1 cellular context compared by ENCODE assay signal in genomic region chr5:72320022-72320898, GRCh38.
TF ChIP-seq lines count a peak whose summit lies in the region.

TSS of gene MRPS27 (minus strand) at chr5:72320240. CDS start at chr5:72320221, 19 bp downstream.
TSS of gene PTCD2 (plus strand) at chr5:72320373. CDS start at chr5:72320383, 10 bp downstream.

TF ChIP-seq in K562, 482 proteins besides CTCF, POLR2A, EP300 and RAD21 (continued from another document and continues in another):
- no peak for TF ChIP-seq ARID3B (CRISPR knock-in tag; IDR thresholded peaks at IDR 0.05; ENCODE audit: borderline replicate concordance)
- no peak for TF ChIP-seq ZNF354B (CRISPR knock-in tag; IDR thresholded peaks at IDR 0.05)
- TF ChIP-seq SMARCA4 (IDR thresholded peaks at IDR 0.05), result no peak
- TF ChIP-seq NCOA6 (IDR thresholded peaks at IDR 0.05), result no peak
- TF ChIP-seq HCFC1 (IDR thresholded peaks at IDR 0.05; ENCODE audit: low read depth, low read length), result peak; percentile 75
- no peak for TF ChIP-seq ZNF589 (CRISPR knock-in tag; IDR thresholded peaks at IDR 0.05; ENCODE audit: low read depth)
- peak in 1 of 2 experiments; percentile 65; a peak in 1 of 4 replicates for TF ChIP-seq KDM4B (IDR thresholded peaks at IDR 0.05; ENCODE audit: borderline replicate concordance in 2 of 2, low read depth in 1 of 2)
- TF ChIP-seq TCF7L2 (IDR thresholded peaks at IDR 0.05; ENCODE audit: low read depth, low read length), result peak; percentile 95
- TF ChIP-seq ERF (CRISPR knock-in tag; IDR thresholded peaks at IDR 0.05), result 0 out of 2 replicates have a peak, but pooled peaks have one; percentile 42
- TF ChIP-seq REST (CRISPR knock-in tag; IDR thresholded peaks at IDR 0.05; ENCODE audit: low read depth), result no peak; the same call in 1 of the 2 replicates
- TF ChIP-seq MYNN (IDR thresholded peaks at IDR 0.05), result peak; percentile 57; the same call in 1 of the 2 replicates
- TF ChIP-seq MYNN (CRISPR knock-in tag; IDR thresholded peaks at IDR 0.05), result no peak
- TF ChIP-seq NUFIP1 (IDR thresholded peaks at IDR 0.05; ENCODE audit: partially characterized antibody), result no peak
- TF ChIP-seq MXI1 (IDR thresholded peaks at IDR 0.05; ENCODE audit: low read depth, low read length), result peak; percentile 52; the same call in 1 of the 2 replicates
- TF ChIP-seq GTF2F1 (IDR thresholded peaks at IDR 0.05; ENCODE audit: low read depth, low read length), result peak; percentile 89; the same call in 1 of the 2 replicates
- TF ChIP-seq SREBF1 (IDR thresholded peaks at IDR 0.05; ENCODE audit: borderline replicate concordance, low read depth, low read length), result peak; percentile 81
- peak; percentile 71; the same call in 1 of the 2 replicates for TF ChIP-seq RB1 (IDR thresholded peaks at IDR 0.05; ENCODE audit: low read depth)
- TF ChIP-seq, protein P1, sequence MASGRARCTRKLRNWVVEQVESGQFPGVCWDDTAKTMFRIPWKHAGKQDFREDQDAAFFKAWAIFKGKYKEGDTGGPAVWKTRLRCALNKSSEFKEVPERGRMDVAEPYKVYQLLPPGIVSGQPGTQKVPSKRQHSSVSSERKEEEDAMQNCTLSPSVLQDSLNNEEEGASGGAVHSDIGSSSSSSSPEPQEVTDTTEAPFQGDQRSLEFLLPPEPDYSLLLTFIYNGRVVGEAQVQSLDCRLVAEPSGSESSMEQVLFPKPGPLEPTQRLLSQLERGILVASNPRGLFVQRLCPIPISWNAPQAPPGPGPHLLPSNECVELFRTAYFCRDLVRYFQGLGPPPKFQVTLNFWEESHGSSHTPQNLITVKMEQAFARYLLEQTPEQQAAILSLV (tag; IDR thresholded peaks at IDR 0.05), result no peak
- peak; percentile 6 for TF ChIP-seq ZFP36 (IDR thresholded peaks at IDR 0.05; ENCODE audit: low read depth, low read length, partially characterized antibody)
- 0 out of 4 replicates have a peak, but pooled peaks of 1 of the 2 experiments have one; percentile 70 for TF ChIP-seq CSDE1 (IDR thresholded peaks at IDR 0.05)
- TF ChIP-seq VEZF1 (CRISPR knock-in tag; IDR thresholded peaks at IDR 0.05), result peak; percentile 48
- TF ChIP-seq THRB (CRISPR knock-in tag; conservative IDR thresholded peaks at IDR 0.05), result no peak
- TF ChIP-seq ZNF644 (tag; IDR thresholded peaks at IDR 0.05; ENCODE audit: low read depth), result peak; percentile 59; the same call in 1 of the 2 replicates
- TF ChIP-seq, protein P2, sequence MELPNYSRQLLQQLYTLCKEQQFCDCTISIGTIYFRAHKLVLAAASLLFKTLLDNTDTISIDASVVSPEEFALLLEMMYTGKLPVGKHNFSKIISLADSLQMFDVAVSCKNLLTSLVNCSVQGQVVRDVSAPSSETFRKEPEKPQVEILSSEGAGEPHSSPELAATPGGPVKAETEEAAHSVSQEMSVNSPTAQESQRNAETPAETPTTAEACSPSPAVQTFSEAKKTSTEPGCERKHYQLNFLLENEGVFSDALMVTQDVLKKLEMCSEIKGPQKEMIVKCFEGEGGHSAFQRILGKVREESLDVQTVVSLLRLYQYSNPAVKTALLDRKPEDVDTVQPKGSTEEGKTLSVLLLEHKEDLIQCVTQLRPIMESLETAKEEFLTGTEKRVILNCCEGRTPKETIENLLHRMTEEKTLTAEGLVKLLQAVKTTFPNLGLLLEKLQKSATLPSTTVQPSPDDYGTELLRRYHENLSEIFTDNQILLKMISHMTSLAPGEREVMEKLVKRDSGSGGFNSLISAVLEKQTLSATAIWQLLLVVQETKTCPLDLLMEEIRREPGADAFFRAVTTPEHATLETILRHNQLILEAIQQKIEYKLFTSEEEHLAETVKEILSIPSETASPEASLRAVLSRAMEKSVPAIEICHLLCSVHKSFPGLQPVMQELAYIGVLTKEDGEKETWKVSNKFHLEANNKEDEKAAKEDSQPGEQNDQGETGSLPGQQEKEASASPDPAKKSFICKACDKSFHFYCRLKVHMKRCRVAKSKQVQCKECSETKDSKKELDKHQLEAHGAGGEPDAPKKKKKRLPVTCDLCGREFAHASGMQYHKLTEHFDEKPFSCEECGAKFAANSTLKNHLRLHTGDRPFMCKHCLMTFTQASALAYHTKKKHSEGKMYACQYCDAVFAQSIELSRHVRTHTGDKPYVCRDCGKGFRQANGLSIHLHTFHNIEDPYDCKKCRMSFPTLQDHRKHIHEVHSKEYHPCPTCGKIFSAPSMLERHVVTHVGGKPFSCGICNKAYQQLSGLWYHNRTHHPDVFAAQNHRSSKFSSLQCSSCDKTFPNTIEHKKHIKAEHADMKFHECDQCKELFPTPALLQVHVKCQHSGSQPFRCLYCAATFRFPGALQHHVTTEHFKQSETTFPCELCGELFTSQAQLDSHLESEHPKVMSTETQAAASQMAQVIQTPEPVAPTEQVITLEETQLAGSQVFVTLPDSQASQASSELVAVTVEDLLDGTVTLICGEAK (IDR thresholded peaks at IDR 0.05), result 0 out of 2 replicates have a peak, but pooled peaks have one; percentile 36
- TF ChIP-seq, protein P2 (CRISPR knock-in tag; IDR thresholded peaks at IDR 0.05), result no peak
- TF ChIP-seq STAT5A (IDR thresholded peaks at IDR 0.05; ENCODE audit: borderline replicate concordance, low read length), result no peak
- TF ChIP-seq, protein P3, sequence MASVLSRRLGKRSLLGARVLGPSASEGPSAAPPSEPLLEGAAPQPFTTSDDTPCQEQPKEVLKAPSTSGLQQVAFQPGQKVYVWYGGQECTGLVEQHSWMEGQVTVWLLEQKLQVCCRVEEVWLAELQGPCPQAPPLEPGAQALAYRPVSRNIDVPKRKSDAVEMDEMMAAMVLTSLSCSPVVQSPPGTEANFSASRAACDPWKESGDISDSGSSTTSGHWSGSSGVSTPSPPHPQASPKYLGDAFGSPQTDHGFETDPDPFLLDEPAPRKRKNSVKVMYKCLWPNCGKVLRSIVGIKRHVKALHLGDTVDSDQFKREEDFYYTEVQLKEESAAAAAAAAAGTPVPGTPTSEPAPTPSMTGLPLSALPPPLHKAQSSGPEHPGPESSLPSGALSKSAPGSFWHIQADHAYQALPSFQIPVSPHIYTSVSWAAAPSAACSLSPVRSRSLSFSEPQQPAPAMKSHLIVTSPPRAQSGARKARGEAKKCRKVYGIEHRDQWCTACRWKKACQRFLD (CRISPR knock-in tag; IDR thresholded peaks at IDR 0.05), result peak; percentile 78; the same call in 1 of the 2 replicates
- TF ChIP-seq HNRNPK (IDR thresholded peaks at IDR 0.05; ENCODE audit: low read depth, low read length, poor library complexity, severe bottlenecking), result no peak
- no peak for TF ChIP-seq STAG1 (CRISPR knock-in tag; IDR thresholded peaks at IDR 0.05; ENCODE audit: borderline replicate concordance)
- TF ChIP-seq, protein P4, sequence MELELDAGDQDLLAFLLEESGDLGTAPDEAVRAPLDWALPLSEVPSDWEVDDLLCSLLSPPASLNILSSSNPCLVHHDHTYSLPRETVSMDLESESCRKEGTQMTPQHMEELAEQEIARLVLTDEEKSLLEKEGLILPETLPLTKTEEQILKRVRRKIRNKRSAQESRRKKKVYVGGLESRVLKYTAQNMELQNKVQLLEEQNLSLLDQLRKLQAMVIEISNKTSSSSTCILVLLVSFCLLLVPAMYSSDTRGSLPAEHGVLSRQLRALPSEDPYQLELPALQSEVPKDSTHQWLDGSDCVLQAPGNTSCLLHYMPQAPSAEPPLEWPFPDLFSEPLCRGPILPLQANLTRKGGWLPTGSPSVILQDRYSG (tag; conservative IDR thresholded peaks at IDR 0.05; ENCODE audit: low read depth), result no peak
- TF ChIP-seq EP400 (IDR thresholded peaks at IDR 0.05), result peak; percentile 87
- TF ChIP-seq, protein P5, sequence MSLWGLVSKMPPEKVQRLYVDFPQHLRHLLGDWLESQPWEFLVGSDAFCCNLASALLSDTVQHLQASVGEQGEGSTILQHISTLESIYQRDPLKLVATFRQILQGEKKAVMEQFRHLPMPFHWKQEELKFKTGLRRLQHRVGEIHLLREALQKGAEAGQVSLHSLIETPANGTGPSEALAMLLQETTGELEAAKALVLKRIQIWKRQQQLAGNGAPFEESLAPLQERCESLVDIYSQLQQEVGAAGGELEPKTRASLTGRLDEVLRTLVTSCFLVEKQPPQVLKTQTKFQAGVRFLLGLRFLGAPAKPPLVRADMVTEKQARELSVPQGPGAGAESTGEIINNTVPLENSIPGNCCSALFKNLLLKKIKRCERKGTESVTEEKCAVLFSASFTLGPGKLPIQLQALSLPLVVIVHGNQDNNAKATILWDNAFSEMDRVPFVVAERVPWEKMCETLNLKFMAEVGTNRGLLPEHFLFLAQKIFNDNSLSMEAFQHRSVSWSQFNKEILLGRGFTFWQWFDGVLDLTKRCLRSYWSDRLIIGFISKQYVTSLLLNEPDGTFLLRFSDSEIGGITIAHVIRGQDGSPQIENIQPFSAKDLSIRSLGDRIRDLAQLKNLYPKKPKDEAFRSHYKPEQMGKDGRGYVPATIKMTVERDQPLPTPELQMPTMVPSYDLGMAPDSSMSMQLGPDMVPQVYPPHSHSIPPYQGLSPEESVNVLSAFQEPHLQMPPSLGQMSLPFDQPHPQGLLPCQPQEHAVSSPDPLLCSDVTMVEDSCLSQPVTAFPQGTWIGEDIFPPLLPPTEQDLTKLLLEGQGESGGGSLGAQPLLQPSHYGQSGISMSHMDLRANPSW (CRISPR knock-in tag; IDR thresholded peaks at IDR 0.05), result no peak
- TF ChIP-seq CBFA2T3 (IDR thresholded peaks at IDR 0.05), result no peak
